Comparison of ENCODE assay signal across 6 cellular contexts in genomic region chr1:46341222-46342083, GRCh38. TPM values are rescaled to one million over a fixed set of nuclear protein-coding genes. Genes with fewer than 3 reads are reported as not detected.
DNase-seq lines count a peak whose midpoint lies in the region; ATAC-seq and TF ChIP-seq lines count a peak whose summit lies in the region.

No MANE protein-coding gene starts in this region.

- peaks cover 44% of the 10 kb centered on the region for H3K4me1 Mint-ChIP-seq in activated CD4-positive, alpha-beta T cell treated with anti-CD3 and anti-CD28 coated beads for 36 hours

- no peak for TF ChIP-seq POLR2A in thyroid gland (IDR thresholded peaks at IDR 0.05)

- peaks cover 13 to 15% of the 10 kb centered on the region in 2 donors for H3K36me3 ChIP-seq in thyroid gland

- intact Hi-C loops in activated CD4-positive, alpha-beta T cell treated with anti-CD3 and anti-CD28 coated beads for 36 hours (cut with DNase I, micrococcal nuclease) = loop anchor here in 1 of 2 experiments (5.0 kb wide), 2 partner anchors 54 to 654 kb away; partner anchors contain the start of genes GPBP1L1 and TMEM69
- intact Hi-C loops in left ventricle myocardium superior (cut with micrococcal nuclease) = no loop called here
- intact Hi-C loops in thyroid gland (cut with DNase I) = loop anchor here (5.0 kb wide), 1 partner anchor 39 kb away; the partner anchor contains the start of genes LRRC41 and UQCRH

- CTCF ChIA-PET in activated CD4-positive, alpha-beta T cell treated with anti-CD3 and anti-CD28 coated beads for 36 hours (lab: Charles Lee) = interaction anchor here (0.5 to 2.6 kb wide), 10 partner anchors 9 to 96 kb away, joined by 3 to 10 read pairs (median 3); partner anchors contain the start of genes LRRC41, RAD54L and UQCRH

- POLR2A ChIA-PET in activated CD4-positive, alpha-beta T cell treated with anti-CD3 and anti-CD28 coated beads for 36 hours (lab: Charles Lee) = interaction anchor here (0.6 to 2.7 kb wide), 4 partner anchors 21 to 95 kb away, joined by 3 to 9 read pairs (median 3); partner anchors contain the start of genes LRRC41 and UQCRH

- H3K4me3 Mint-ChIP-seq in activated CD4-positive, alpha-beta T cell treated with anti-CD3 and anti-CD28 coated beads for 36 hours = peak overlapping the region; percentile 87

- peak overlapping the region; percentile 93 to 98 (median 98) for H3K27ac ChIP-seq in thyroid gland

- peak overlapping the region in 1 of 3 donors; percentile 50 for H3K4me3 ChIP-seq in thyroid gland (replicated peaks in 1 of 3)

- H3K36me3 Mint-ChIP-seq in activated CD4-positive, alpha-beta T cell treated with anti-CD3 and anti-CD28 coated beads for 36 hours (ENCODE audit: low read depth) = peaks cover 43% of the 10 kb centered on the region

- no peak for DNase-seq in activated CD4-positive, alpha-beta T cell treated with anti-CD3 and anti-CD28 coated beads for 36 hours
- no peak for DNase-seq in activated CD4-positive, alpha-beta T cell treated with anti-CD3 and anti-CD28 coated beads for 48 hours
- peak; percentile 38 for DNase-seq in left ventricle myocardium superior
- DNase-seq in thyroid gland = peak in 1 of 2 donors; percentile 3
- no peak for DNase-seq in islet precursor cell
- no peak for DNase-seq in activated gamma-delta T cell treated with Interleukin-2 at 50 U/mL for 16 hours

- H3K9me3 Mint-ChIP-seq in activated CD4-positive, alpha-beta T cell treated with anti-CD3 and anti-CD28 coated beads for 36 hours (ENCODE audit: low read depth) = no peaks in the 10 kb centered on the region

- H3K4me1 ChIP-seq in thyroid gland = peaks cover 0 to 6% of the 10 kb centered on the region in 2 donors

- peak overlapping the region; percentile 99 for H3K27ac Mint-ChIP-seq in activated CD4-positive, alpha-beta T cell treated with anti-CD3 and anti-CD28 coated beads for 36 hours

- H3K27me3 Mint-ChIP-seq in activated CD4-positive, alpha-beta T cell treated with anti-CD3 and anti-CD28 coated beads for 36 hours = no peaks in the 10 kb centered on the region

- H3K9me3 ChIP-seq in thyroid gland = no peaks in the 10 kb centered on the region

- no peak for TF ChIP-seq CTCF in thyroid gland (IDR thresholded peaks at IDR 0.05)

- H3K27me3 ChIP-seq in thyroid gland = no peaks in the 10 kb centered on the region

- 54 to 59% methylated on average over 31 of the region's 31 CpGs for WGBS in thyroid gland, 2 donors

- ATAC-seq in activated CD4-positive, alpha-beta T cell treated with anti-CD3 and anti-CD28 coated beads for 36 hours = no peak
- no peak for ATAC-seq in left ventricle myocardium superior

RNA-seq across cellular contexts. Expression of gene NSUN4, which starts 0.8 kb away (rescaled TPM):
- 10 to 100 TPM; 26.1 to 31.3 TPM for total RNA-seq in activated CD4-positive, alpha-beta T cell treated with anti-CD3 and anti-CD28 coated beads for 36 hours
- 15.3 TPM for total RNA-seq in left ventricle myocardium superior
- 10 to 100 TPM; 23.4 to 40.0 (median 34.9) TPM for total RNA-seq in thyroid gland

RNA-seq across cellular contexts. Expression of gene UQCRH, which starts 38.0 kb away (rescaled TPM):
- 100 to 1,000 TPM; 258 to 391 TPM for total RNA-seq in activated CD4-positive, alpha-beta T cell treated with anti-CD3 and anti-CD28 coated beads for 36 hours
- total RNA-seq in left ventricle myocardium superior (1,191 TPM), thyroid gland (100 to 1,000 TPM; 122 to 367 (median 267) TPM)

RNA-seq across cellular contexts. Expression of gene LRRC41, which starts 38.0 kb away (rescaled TPM):
- 10 to 100 TPM; 33.4 to 34.7 TPM for total RNA-seq in activated CD4-positive, alpha-beta T cell treated with anti-CD3 and anti-CD28 coated beads for 36 hours
- 37.6 TPM for total RNA-seq in left ventricle myocardium superior
- total RNA-seq in thyroid gland = 100 to 1,000 TPM in 2 of 4 donors, 10 to 100 TPM in 2; 73.5 to 111 (median 99.4) TPM

RNA-seq across cellular contexts. Expression of gene FAAH, which starts 52.7 kb away (rescaled TPM):
- 1 to 10 TPM; 5.3 to 7.5 TPM for total RNA-seq in activated CD4-positive, alpha-beta T cell treated with anti-CD3 and anti-CD28 coated beads for 36 hours
- total RNA-seq in left ventricle myocardium superior (9.8 TPM), thyroid gland (100 to 1,000 TPM; 103 to 199 (median 152) TPM)
